Comparison of ENCODE assay signal across 26 cellular contexts in the genomic region with DNA sequence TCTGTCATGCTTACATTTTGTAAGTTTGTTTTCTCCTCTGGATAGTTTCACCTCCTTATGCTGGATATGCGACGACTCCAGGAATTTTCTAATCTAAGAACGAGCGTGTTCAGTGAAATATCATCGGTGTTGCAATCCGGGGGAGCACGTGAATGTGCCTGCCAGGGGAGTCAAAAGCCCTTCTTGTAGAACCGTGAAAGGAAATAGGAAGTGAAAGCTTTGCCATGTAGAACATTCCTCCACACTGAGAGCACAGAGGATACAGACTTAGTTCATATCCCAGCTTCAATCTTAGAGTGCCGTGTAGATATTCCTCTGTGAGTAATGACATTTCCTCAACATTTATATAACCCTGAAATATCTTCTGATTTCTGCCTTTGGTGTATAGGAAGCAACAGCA.
A peak's percentile ranks its signal among the peaks of the same experiment; 100 is the strongest.
DNase-seq lines count a peak whose midpoint lies in the region; ATAC-seq and TF ChIP-seq lines count a peak whose summit lies in the region.
"Had no signal": no experiment of that assay in that cellular context is flagged by ENCODE, and none has a peak within 500 bp of the region (broad histone marks: within the 10 kb centered on the region; RNA-seq: fewer than 3 reads in every experiment).

No MANE protein-coding gene starts in this region.

- H3K4me1 ChIP-seq in heart right ventricle (peaks cover 0 to 17% (median 0%) of the 10 kb centered on the region in 9 donors), upper lobe of right lung (no peaks in the 10 kb centered on the region)
- H3K4me1 ChIP-seq: tibial artery had no signal

- peak; percentile 83 for DNase-seq in NOMO-1 treated with DMSO at 0.1 percent for 48 hours (lab: John Stamatoyannopoulos, UW; ENCODE audit: unreplicated experiment)
- DNase-seq in heart right ventricle, result peak in 1 of 2 donors; percentile 13
- no peak for DNase-seq in upper lobe of right lung
- no peak for DNase-seq in activated T-cell treated with anti-CD3 and anti-CD28 coated beads, Interleukin-2, amount 50 U/mL, for 72 hours
- DNase-seq in NCI-H526 treated with DMSO at 0.1 percent for 48 hours (lab: John Stamatoyannopoulos, UW), result no peak
- no peak for DNase-seq in SHP77 treated with DMSO at 0.1 percent for 48 hours (lab: John Stamatoyannopoulos, UW)
- DNase-seq: activated CD4-positive, alpha-beta T cell treated with anti-CD3 and anti-CD28 coated beads for 4 hours; activated naive CD8-positive, alpha-beta T cell treated with anti-CD3 and anti-CD28 coated beads, Interleukin-2, amount 10 ng/mL, durations not matched to agents 7 days and 5 days; CD8-positive, alpha-beta memory T cell; effector memory CD4-positive, alpha-beta T cell; gastrocnemius medialis; GDM1; Kasumi-1; mesendoderm; naive thymus-derived CD4-positive, alpha-beta T cell; NCI-H1105 treated with DMSO at 0.1 percent for 48 hours; NCI-H2081 treated with DMSO at 0.1 percent for 48 hours; NK-92 treated with Interleukin-12 subunit alpha and Interleukin-12 subunit beta, amount 100 ng/mL, for 24 hours; occipital lobe; stimulated activated CD4-positive, alpha-beta T cell treated with anti-CD3 and anti-CD28 coated beads, Interleukin-4, amount 100 ng/mL, for 24 hours; tibial artery had no signal

- no peaks in the 10 kb centered on the region for H3K9me3 Mint-ChIP-seq in activated T-cell treated with anti-CD3 and anti-CD28 coated beads, Interleukin-2, amount 50 U/mL, for 72 hours
- H3K9me3 Mint-ChIP-seq: activated naive CD8-positive, alpha-beta T cell treated with anti-CD3 and anti-CD28 coated beads, Interleukin-2, amount 10 ng/mL, durations not matched to agents 7 days and 5 days; activated T-helper 1 cell treated with anti-CD3 and anti-CD28 coated beads, Interleukin-12 subunit alpha, Interleukin-12 subunit beta, Interleukin-2, Interleukin-4 antibody, amounts not matched to agents 30 ng/mL and 10 ng/mL and 1 ng/mL, durations not matched to agents 14 hours and 24 hours and 36 hours; stimulated activated naive CD8-positive, alpha-beta T cell treated with anti-CD3 and anti-CD28 coated beads, Interleukin-15, Interleukin-2, amounts not matched to agents 100 ng/mL and 50 ng/mL, for 24 hours; T-helper 1 cell treated with Interleukin-12 subunit alpha and Interleukin-12 subunit beta and Interleukin-4 antibody, amounts not matched to agents 30 μg/mL and 1 μg/mL, for 36 hours had no signal

- H3K36me3 ChIP-seq in heart right ventricle, result no peaks in the 10 kb centered on the region
- H3K36me3 ChIP-seq in upper lobe of right lung, result no peaks in the 10 kb centered on the region
- H3K36me3 ChIP-seq: gastrocnemius medialis, tibial artery had no signal

- ATAC-seq in SK-N-SH treated with all-trans-retinoic acid at 6 μM for 48 hours (peak; percentile 48), heart right ventricle (peak in 7 of 8 donors; percentile 26 to 95 (median 72)), upper lobe of right lung (peak; percentile 68)
- no peak for ATAC-seq in activated T-cell treated with anti-CD3 and anti-CD28 coated beads, Interleukin-2, amount 50 U/mL, for 72 hours (replicated peaks in 1 of 2)
- ATAC-seq: gastrocnemius medialis; naive thymus-derived CD4-positive, alpha-beta T cell had no signal

- WGBS in heart right ventricle, 2 donors, result 23 to 35% methylated on average over 9 of the region's 9 CpGs

- H3K36me3 Mint-ChIP-seq in activated T-cell treated with anti-CD3 and anti-CD28 coated beads, Interleukin-2, amount 50 U/mL, for 72 hours (ENCODE audit: insufficient read depth in 2 of 2), result no peaks in the 10 kb centered on the region
- H3K36me3 Mint-ChIP-seq: activated naive CD8-positive, alpha-beta T cell treated with anti-CD3 and anti-CD28 coated beads, Interleukin-2, amount 10 ng/mL, durations not matched to agents 7 days and 5 days; brain; CD8-positive, alpha-beta memory T cell; naive thymus-derived CD4-positive, alpha-beta T cell had no signal

- no peak for TF ChIP-seq CTCF in heart right ventricle (IDR thresholded peaks at IDR 0.05)
- no peak for TF ChIP-seq CTCF in upper lobe of right lung (IDR thresholded peaks at IDR 0.05)

- H3K27me3 Mint-ChIP-seq in activated T-cell treated with anti-CD3 and anti-CD28 coated beads, Interleukin-2, amount 50 U/mL, for 72 hours (ENCODE audit: low read depth), result no peaks in the 10 kb centered on the region
- H3K27me3 Mint-ChIP-seq: activated naive CD8-positive, alpha-beta T cell treated with anti-CD3 and anti-CD28 coated beads, Interleukin-2, amount 10 ng/mL, durations not matched to agents 7 days and 5 days; brain; CD8-positive, alpha-beta memory T cell; naive thymus-derived CD4-positive, alpha-beta T cell; stimulated activated naive CD8-positive, alpha-beta T cell treated with anti-CD3 and anti-CD28 coated beads, Interleukin-15, Interleukin-2, amounts not matched to agents 100 ng/mL and 50 ng/mL, for 24 hours had no signal

- intact Hi-C loops in heart right ventricle (cut with DNase I) (no loop called here), upper lobe of right lung (cut with DNase I) (no loop called here)

- no peak overlapping the region for H3K4me3 Mint-ChIP-seq in activated T-cell treated with anti-CD3 and anti-CD28 coated beads, Interleukin-2, amount 50 U/mL, for 72 hours
- H3K4me3 Mint-ChIP-seq: activated naive CD8-positive, alpha-beta T cell treated with anti-CD3 and anti-CD28 coated beads, Interleukin-2, amount 10 ng/mL, durations not matched to agents 7 days and 5 days; activated T-helper 1 cell treated with anti-CD3 and anti-CD28 coated beads, Interleukin-12 subunit alpha, Interleukin-12 subunit beta, Interleukin-2, Interleukin-4 antibody, amounts not matched to agents 30 ng/mL and 10 ng/mL and 1 ng/mL, durations not matched to agents 14 hours and 24 hours and 36 hours; brain; CD8-positive, alpha-beta memory T cell; naive thymus-derived CD4-positive, alpha-beta T cell; stimulated activated naive CD8-positive, alpha-beta T cell treated with anti-CD3 and anti-CD28 coated beads, Interleukin-15, Interleukin-2, amounts not matched to agents 100 ng/mL and 50 ng/mL, for 24 hours; T-helper 1 cell treated with Interleukin-12 subunit alpha and Interleukin-12 subunit beta and Interleukin-4 antibody, amounts not matched to agents 30 μg/mL and 1 μg/mL, for 36 hours had no signal

- peak overlapping the region in 3 of 10 donors; percentile 19 to 56 (median 46) for H3K27ac ChIP-seq in heart right ventricle
- no peak overlapping the region for H3K27ac ChIP-seq in upper lobe of right lung
- H3K27ac ChIP-seq: gastrocnemius medialis, tibial artery had no signal

- H3K4me1 Mint-ChIP-seq in activated T-cell treated with anti-CD3 and anti-CD28 coated beads, Interleukin-2, amount 50 U/mL, for 72 hours (ENCODE audit: low read depth), result no peaks in the 10 kb centered on the region
- H3K4me1 Mint-ChIP-seq: activated naive CD8-positive, alpha-beta T cell treated with anti-CD3 and anti-CD28 coated beads, Interleukin-2, amount 10 ng/mL, durations not matched to agents 7 days and 5 days; brain; CD8-positive, alpha-beta memory T cell; naive thymus-derived CD4-positive, alpha-beta T cell had no signal

- H3K27me3 ChIP-seq in heart right ventricle, result no peaks in the 10 kb centered on the region
- no peaks in the 10 kb centered on the region for H3K27me3 ChIP-seq in upper lobe of right lung
- H3K27me3 ChIP-seq: gastrocnemius medialis, tibial artery had no signal

- H3K9me3 ChIP-seq in heart right ventricle, result no peaks in the 10 kb centered on the region
- no peaks in the 10 kb centered on the region for H3K9me3 ChIP-seq in upper lobe of right lung
- H3K9me3 ChIP-seq: gastrocnemius medialis, tibial artery had no signal

- H3K4me3 ChIP-seq in heart right ventricle, result peak overlapping the region in 1 of 10 donors; percentile 11
- no peak overlapping the region for H3K4me3 ChIP-seq in upper lobe of right lung
- H3K4me3 ChIP-seq: gastrocnemius medialis, tibial artery had no signal

- H3K27ac Mint-ChIP-seq in activated T-cell treated with anti-CD3 and anti-CD28 coated beads, Interleukin-2, amount 50 U/mL, for 72 hours, result no peak overlapping the region
- H3K27ac Mint-ChIP-seq: activated naive CD8-positive, alpha-beta T cell treated with anti-CD3 and anti-CD28 coated beads, Interleukin-2, amount 10 ng/mL, durations not matched to agents 7 days and 5 days; activated T-helper 1 cell treated with anti-CD3 and anti-CD28 coated beads, Interleukin-12 subunit alpha, Interleukin-12 subunit beta, Interleukin-2, Interleukin-4 antibody, amounts not matched to agents 30 ng/mL and 10 ng/mL and 1 ng/mL, durations not matched to agents 14 hours and 24 hours and 36 hours; brain; CD8-positive, alpha-beta memory T cell; naive thymus-derived CD4-positive, alpha-beta T cell; stimulated activated naive CD8-positive, alpha-beta T cell treated with anti-CD3 and anti-CD28 coated beads, Interleukin-15, Interleukin-2, amounts not matched to agents 100 ng/mL and 50 ng/mL, for 24 hours; T-helper 1 cell treated with Interleukin-12 subunit alpha and Interleukin-12 subunit beta and Interleukin-4 antibody, amounts not matched to agents 30 μg/mL and 1 μg/mL, for 36 hours had no signal

TF ChIP-seq in SK-N-SH treated with all-trans-retinoic acid at 6 μM for 48 hours, 23 proteins besides CTCF, POLR2A, EP300 and RAD21 (continues in another document):
- TF ChIP-seq TOX (CRISPR knock-in tag; IDR thresholded peaks at IDR 0.05; ENCODE audit: borderline replicate concordance) (no peak), ZC3H10 (CRISPR knock-in tag; IDR thresholded peaks at IDR 0.05) (no peak), ISL1 (CRISPR knock-in tag; IDR thresholded peaks at IDR 0.05) (no peak), TCF4 (CRISPR knock-in tag; IDR thresholded peaks at IDR 0.05; ENCODE audit: borderline replicate concordance) (no peak), CSDC2 (CRISPR knock-in tag; IDR thresholded peaks at IDR 0.05) (no peak), PPARA (CRISPR knock-in tag; IDR thresholded peaks at IDR 0.05; ENCODE audit: borderline replicate concordance) (no peak), ARNTL (CRISPR knock-in tag; IDR thresholded peaks at IDR 0.05; ENCODE audit: borderline replicate concordance, low read depth) (no peak), BACH2 (CRISPR knock-in tag; IDR thresholded peaks at IDR 0.05; ENCODE audit: borderline replicate concordance) (no peak), ZFP30 (CRISPR knock-in tag; IDR thresholded peaks at IDR 0.05) (no peak), ZNF70 (CRISPR knock-in tag; IDR thresholded peaks at IDR 0.05) (no peak)

Comparison
In these comparisons a context has a peak if more than half of its experiments do, and no peak if none do; other contexts are left out.
1. ATAC-seq: peak in SK-N-SH treated with all-trans-retinoic acid at 6 μM for 48 hours (single experiment), heart right ventricle (7 of 8) and upper lobe of right lung (single experiment); none in activated T-cell treated with anti-CD3 and anti-CD28 coated beads, Interleukin-2, amount 50 U/mL, for 72 hours (0 of 2).